In genomic region chr1:37442644-37443043, GRCh38 we compare ENCODE assay signal across 22 cellular contexts. TPM values are rescaled to one million over a fixed set of nuclear protein-coding genes. Genes with fewer than 3 reads are reported as not detected.
DNase-seq lines count a peak whose midpoint lies in the region; ATAC-seq, FAIRE-seq and TF ChIP-seq lines count a peak whose summit lies in the region.
"Had no signal": no experiment of that assay in that cellular context is flagged by ENCODE, and none has a peak within 500 bp of the region (broad histone marks: within the 10 kb centered on the region; RNA-seq: fewer than 3 reads in every experiment).

No MANE protein-coding gene starts in this region.

- no peaks in the 10 kb centered on the region for H3K9me1 ChIP-seq in K562 (ENCODE audit: control insufficient read depth, insufficient read depth, low read length)
- H3K9me1 ChIP-seq in endothelial cell of umbilical vein (replicated peaks; ENCODE audit: control insufficient read depth, extremely low read depth, insufficient read depth, low read length): no peaks in the 10 kb centered on the region

- H3K4me1 ChIP-seq in A549 (no peaks in the 10 kb centered on the region), K562 (replicated peaks in 1 of 2; ENCODE audit: control insufficient read depth in 2 of 2, insufficient read depth in 2 of 2, low read length in 2 of 2) (no peaks in the 10 kb centered on the region; a peak in 2 of 5 replicates), endothelial cell of umbilical vein (ENCODE audit: control insufficient read depth, extremely low read depth, insufficient read depth, low read length) (no peaks in the 10 kb centered on the region)
- H3K4me1 ChIP-seq: Caco-2, HAP-1 had no signal

- BruUV-seq in K562 (replicated peaks; lab: Mats Ljungman, UMichigan) (no TSS peak), endothelial cell of umbilical vein (replicated peaks; lab: Mats Ljungman, UMichigan) (no TSS peak)

- TF ChIP-seq POLR2A in A549 (IDR thresholded peaks at IDR 0.05; ENCODE audit: low read length) (no peak), K562 (conservative IDR thresholded peaks at IDR 0.05) (no peak), endothelial cell of umbilical vein (IDR thresholded peaks at IDR 0.05; ENCODE audit: low read depth, low read length) (no peak), erythroblast (IDR thresholded peaks at IDR 0.05; ENCODE audit: low read length) (no peak)

- POLR2A ChIA-PET in A549 (lab: Yijun Ruan, JAX) (no interaction called here), K562 (lab: Yijun Ruan, JAX) (no interaction called here), endothelial cell of umbilical vein (lab: Charles Lee) (no interaction called here)

- TF ChIP-seq CTCF in A549 (IDR thresholded peaks at IDR 0.05) (no peak), K562 (IDR thresholded peaks at IDR 0.05 in 2 of 3, conservative IDR thresholded peaks at IDR 0.05 in 1 of 3; ENCODE audit: insufficient read depth in 2 of 3, low read depth in 1 of 3, low read length in 3 of 3) (no peak), endothelial cell of umbilical vein (IDR thresholded peaks at IDR 0.05; ENCODE audit: extremely low read depth in 1 of 2, insufficient read depth in 1 of 2, low read depth in 1 of 2, low read length in 2 of 2) (no peak)

- no peak overlapping the region for H3K4me3 Mint-ChIP-seq in T-helper 17 cell
- H3K4me3 Mint-ChIP-seq: B cell; CD4-positive, CD25-positive, alpha-beta regulatory T cell; CD8-positive, alpha-beta T cell; GM23338 had no signal

- H3K27me3 ChIP-seq in K562 (ENCODE audit: control insufficient read depth in 2 of 2, insufficient read depth in 2 of 2, low read length in 2 of 2): peaks cover 2 to 33% of the 10 kb centered on the region in 2 experiments; a peak in 4 of 5 replicates
- peaks cover 3 to 8% of the 10 kb centered on the region in 2 experiments for H3K27me3 ChIP-seq in endothelial cell of umbilical vein (ENCODE audit: control insufficient read depth in 2 of 2, insufficient read depth in 2 of 2, low read length in 2 of 2)
- H3K27me3 ChIP-seq: BLaER1 had no signal

- FAIRE-seq in A549 (lab: Jason Lieb, UNC): peak; percentile 54
- FAIRE-seq in K562 (lab: Jason Lieb, UNC): peak; percentile 73
- FAIRE-seq in endothelial cell of umbilical vein (lab: Jason Lieb, UNC): peak; percentile 92
- FAIRE-seq: G401.6, GM12891, H54 had no signal

- DNase-seq in A549 (ENCODE audit: low read depth in 1 of 2, low spot score in 1 of 2) (no peak), T-helper 17 cell (no peak), K562 (ENCODE audit: extremely low read depth in 1 of 4, low spot score in 3 of 4) (no peak), endothelial cell of umbilical vein (ENCODE audit: low read depth, low spot score) (no peak), NCI-H446 treated with DMSO at 0.1 percent for 48 hours (lab: John Stamatoyannopoulos, UW) (no peak), erythroblast (lab: John Stamatoyannopoulos, UW) (no peak), NCI-H1436 (lab: John Stamatoyannopoulos, UW) (no peak), 8988T (no peak)
- DNase-seq: Caco-2; CD4-positive, CD25-positive, alpha-beta regulatory T cell; CD8-positive, alpha-beta T cell; DMS153; DND-41 had no signal

- peaks cover 43% of the 10 kb centered on the region for H3K27me3 Mint-ChIP-seq in T-helper 17 cell

- peaks cover 11% of the 10 kb centered on the region for H3K36me3 Mint-ChIP-seq in T-helper 17 cell (ENCODE audit: low read depth)
- H3K36me3 Mint-ChIP-seq: CD8-positive, alpha-beta T cell had no signal

- H4K20me1 ChIP-seq in K562 (replicated peaks; ENCODE audit: control insufficient read depth, insufficient read depth, low read length) (peaks cover 10% of the 10 kb centered on the region; the same call in 1 of the 2 replicates), endothelial cell of umbilical vein (replicated peaks; ENCODE audit: control insufficient read depth, extremely low read depth, insufficient read depth, low read length) (no peaks in the 10 kb centered on the region)
- H4K20me1 ChIP-seq: BLaER1 had no signal

- H3K9me3 ChIP-seq in A549 (no peaks in the 10 kb centered on the region), T-helper 17 cell (ENCODE audit: control insufficient read depth, low read length, poor library complexity, severe bottlenecking) (no peaks in the 10 kb centered on the region), K562 (replicated peaks; ENCODE audit: control insufficient read depth, insufficient read depth, low read depth, low read length) (no peaks in the 10 kb centered on the region), endothelial cell of umbilical vein (replicated peaks; ENCODE audit: control insufficient read depth, insufficient read depth, low read length) (no peaks in the 10 kb centered on the region)
- H3K9me3 ChIP-seq: BLaER1, Caco-2, HAP-1 had no signal

- no peak overlapping the region for H3K4me3 ChIP-seq in A549
- no peak overlapping the region for H3K4me3 ChIP-seq in K562
- H3K4me3 ChIP-seq in endothelial cell of umbilical vein (replicated peaks in 1 of 3; ENCODE audit: insufficient read depth in 1 of 3, low read depth in 1 of 3, low read length in 3 of 3): no peak overlapping the region
- H3K4me3 ChIP-seq: BLaER1, GM23338, HAP-1 had no signal

- WGBS in A549 (ENCODE audit: missing lambda C conversion rate): 47% methylated on average over 2 of the region's 2 CpGs
- 3% methylated on average over 2 of the region's 2 CpGs for WGBS in K562 (ENCODE audit: insufficient coverage, low coverage, missing lambda C conversion rate)

- in situ Hi-C loops in K562 (cut with MboI): no loop called here

- H3K9ac ChIP-seq in K562 (ENCODE audit: insufficient read depth in 1 of 2, low read depth in 2 of 2, low read length in 2 of 2): no peak overlapping the region
- no peak overlapping the region for H3K9ac ChIP-seq in endothelial cell of umbilical vein (replicated peaks; ENCODE audit: extremely low read depth, insufficient read depth, low read length)
- H3K9ac ChIP-seq: BLaER1 had no signal

- no peaks in the 10 kb centered on the region for H3K36me3 ChIP-seq in K562 (ENCODE audit: control insufficient read depth, insufficient read depth, low read length)
- no peaks in the 10 kb centered on the region for H3K36me3 ChIP-seq in endothelial cell of umbilical vein (ENCODE audit: control insufficient read depth in 2 of 2, extremely low read depth in 1 of 2, insufficient read depth in 2 of 2, low read length in 2 of 2)
- H3K36me3 ChIP-seq: BLaER1, HAP-1 had no signal

- no peak overlapping the region for H2AFZ ChIP-seq in K562 (ENCODE audit: low read depth, low read length)
- no peak overlapping the region for H2AFZ ChIP-seq in endothelial cell of umbilical vein (ENCODE audit: low read depth, low read length)
- H2AFZ ChIP-seq: GM23338 had no signal

- peaks cover 8% of the 10 kb centered on the region for H3K4me1 Mint-ChIP-seq in T-helper 17 cell
- H3K4me1 Mint-ChIP-seq: B cell; CD4-positive, CD25-positive, alpha-beta regulatory T cell had no signal

- no peaks in the 10 kb centered on the region for H3K79me2 ChIP-seq in K562 (ENCODE audit: control insufficient read depth, insufficient read depth, low read length)
- H3K79me2 ChIP-seq in endothelial cell of umbilical vein (ENCODE audit: control insufficient read depth, insufficient read depth, low read length): no peaks in the 10 kb centered on the region

- H3K4me2 ChIP-seq in A549: no peak overlapping the region
- H3K4me2 ChIP-seq in K562 (ENCODE audit: insufficient read depth, low read length): no peak overlapping the region
- H3K4me2 ChIP-seq in endothelial cell of umbilical vein (ENCODE audit: insufficient read depth, low read length): no peak overlapping the region
- H3K4me2 ChIP-seq: BLaER1, GM23338 had no signal

- dilution Hi-C loops in endothelial cell of umbilical vein (cut with MboI; ENCODE audit: extremely low pct_ligation_motif_present, low sequenced_read_pairs): no loop called here

- CTCF ChIA-PET in A549 (lab: Yijun Ruan, JAX): interaction anchor here (3.0 kb wide), 1 partner anchor 8 kb away, joined by 9 read pairs; no protein-coding TSS in a partner anchor
- CTCF ChIA-PET in K562 (lab: Yijun Ruan, JAX; ENCODE audit: low intra/inter-chr PET ratio): no interaction called here
- CTCF ChIA-PET in endothelial cell of umbilical vein (lab: Charles Lee): no interaction called here

- H3K27ac ChIP-seq in A549 (no peak overlapping the region), K562 (ENCODE audit: extremely low read depth, low read depth, low read length) (no peak overlapping the region), endothelial cell of umbilical vein (ENCODE audit: insufficient read depth, low read depth, low read length) (no peak overlapping the region)
- H3K27ac ChIP-seq: 22Rv1, BLaER1, C4-2B had no signal

- H3K27ac Mint-ChIP-seq in T-helper 17 cell: peak overlapping the region; percentile 77
- H3K27ac Mint-ChIP-seq: B cell; CD8-positive, alpha-beta T cell; GM23338 had no signal

- intact Hi-C loops in K562 (cut with micrococcal nuclease): no loop called here
- intact Hi-C loops in endothelial cell of umbilical vein (cut with micrococcal nuclease): no loop called here

- TF ChIP-seq RAD21 in A549 (conservative IDR thresholded peaks at IDR 0.05 in 1 of 2, IDR thresholded peaks at IDR 0.05 in 1 of 2): no peak
- no peak for TF ChIP-seq RAD21 in K562 (CRISPR knock-in tag; conservative IDR thresholded peaks at IDR 0.05 in 1 of 2, IDR thresholded peaks at IDR 0.05 in 1 of 2)

- ATAC-seq in A549 (no peak), T-helper 17 cell (no peak), K562 (no peak)
- ATAC-seq: CD8-positive, alpha-beta T cell; GM23338 had no signal

- TF ChIP-seq EP300 in A549 (IDR thresholded peaks at IDR 0.05): no peak
- TF ChIP-seq EP300 in K562 (IDR thresholded peaks at IDR 0.05; ENCODE audit: low read length): no peak

RNA-seq across cellular contexts. Expression of gene ZC3H12A, which starts 31.7 kb away (rescaled TPM):
- polyA plus RNA-seq in A549 (2011; rRNA removed) (23.1 and 23.5 TPM in 2 replicates), A549 (2017; fragmentation: RNase III; extraction: RNeasy Plus Mini Kit Qiagen cat#74134 plus additional on column Dnase treatment) (11.6 to 16.3 TPM (median 14.7 TPM) in 3 replicates), K562 (2011; rRNA removed) (7.0 and 8.6 TPM in 2 replicates), K562 (2014; fragmentation: Illumina TruSeq; extraction: Trizol) (4.9 and 6.5 TPM in 2 replicates), K562 (2014; fragmentation: Nextera tagmentation; extraction: Ambion mirVana) (under 1 TPM; 0.14 to 0.22 TPM), K562 (2014; rRNA removed) (9.1 and 11.1 TPM in 2 replicates), endothelial cell of umbilical vein (9.4 and 12.9 TPM in 2 replicates)
- 26.7 and 39.4 TPM in 2 replicates for polyA plus RNA-seq in A549 (2012; cell fraction: cytosol; rRNA removed)
- polyA plus RNA-seq in A549 (2012; cell fraction: nucleus; rRNA removed): 101 and 103 TPM in 2 replicates
- 36.5 and 49.9 TPM in 2 replicates for polyA minus RNA-seq in A549 (2011; rRNA and poly(A)+ RNA removed)
- total RNA-seq in T-helper 17 cell (100 to 1,000 TPM; 166 to 170 TPM), K562 (2014; rRNA removed) (9.3 and 9.4 TPM in 2 replicates), K562 (2014; rRNA removed; fragmentation: Illumina TruSeq; extraction: Trizol) (1.2 and 1.7 TPM in 2 replicates), K562 (2015; rRNA removed; fragmentation: Illumina TruSeq; extraction: Trizol) (6.7 and 7.1 TPM in 2 replicates), K562 (2021) (9.4 and 11.4 TPM in 2 replicates), endothelial cell of umbilical vein (6.3 and 7.5 TPM in 2 replicates)
- total RNA-seq in K562 (2011; cell fraction: chromatin; rRNA removed; ENCODE audit: low replicate concordance): 19.0 and 54.2 TPM in 2 replicates
- 40.7 and 45.7 TPM in 2 replicates for total RNA-seq in K562 (2011; cell fraction: nucleolus; rRNA removed)
- 23.7 and 24.1 TPM in 2 replicates for total RNA-seq in K562 (2011; cell fraction: nucleoplasm; rRNA removed)
- polyA plus RNA-seq in K562 (2011; cell fraction: cytosol; rRNA removed): 8.3 and 15.3 TPM in 2 replicates
- polyA plus RNA-seq in K562 (2011; cell fraction: nucleus; rRNA removed): 27.9 and 51.1 TPM in 2 replicates
- polyA plus RNA-seq in K562 (2012): 6.1 and 10.9 TPM in 2 replicates
- polyA minus RNA-seq in K562 (2011; rRNA and poly(A)+ RNA removed): 4.5 and 9.7 TPM in 2 replicates
- polyA minus RNA-seq in K562 (2011; cell fraction: cytosol; rRNA and poly(A)+ RNA removed): 9.2 and 11.9 TPM in 2 replicates
- 23.2 and 24.4 TPM in 2 replicates for polyA minus RNA-seq in K562 (2011; cell fraction: nucleus; rRNA and poly(A)+ RNA removed)
- polyA plus RNA-seq in endothelial cell of umbilical vein (2011; cell fraction: cytosol; rRNA removed): 5.1 and 8.2 TPM in 2 replicates
- 13.2 and 14.1 TPM in 2 replicates for polyA plus RNA-seq in endothelial cell of umbilical vein (2011; cell fraction: nucleus; rRNA removed)
- polyA plus RNA-seq in endothelial cell of umbilical vein (2012): 3.3 and 3.4 TPM in 2 replicates
- polyA minus RNA-seq in endothelial cell of umbilical vein: 5.2 and 6.1 TPM in 2 replicates
- 16.2 TPM for polyA minus RNA-seq in endothelial cell of umbilical vein (2011; cell fraction: cytosol; rRNA and poly(A)+ RNA removed)
- polyA minus RNA-seq in endothelial cell of umbilical vein (2011; cell fraction: nucleus; rRNA and poly(A)+ RNA removed): 7.2 and 10.9 TPM in 2 replicates
